In the genomic region with DNA sequence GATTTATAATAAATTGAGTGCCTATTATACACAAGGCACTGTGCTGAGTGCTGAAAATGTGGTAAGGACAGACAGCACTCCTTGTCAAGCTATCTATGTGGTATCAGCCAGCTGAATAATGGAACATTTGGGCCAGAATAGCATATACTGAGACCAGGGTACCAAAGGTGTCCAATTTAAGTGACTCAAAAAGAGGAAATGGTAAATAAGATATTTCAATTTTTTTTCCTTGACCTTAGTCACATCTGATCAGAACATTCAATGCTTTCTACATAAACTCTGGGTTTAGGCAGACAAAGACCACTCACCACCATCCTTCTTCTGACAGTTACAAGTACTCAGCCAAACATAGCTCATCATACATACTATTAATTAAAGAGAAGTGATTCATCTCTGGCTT, we compare ENCODE assay signal across 26 cellular contexts. TPM values are rescaled to one million over a fixed set of nuclear protein-coding genes. Genes with fewer than 3 reads are reported as not detected.
DNase-seq lines count a peak whose midpoint lies in the region; ATAC-seq and TF ChIP-seq lines count a peak whose summit lies in the region.
"Had no signal": no experiment of that assay in that cellular context is flagged by ENCODE, and none has a peak within 500 bp of the region (broad histone marks: within the 10 kb centered on the region; RNA-seq: fewer than 3 reads in every experiment).

No MANE protein-coding gene starts in this region.

- H3K79me2 ChIP-seq in OCI-LY3 (ENCODE audit: low read length): no peaks in the 10 kb centered on the region

- no peak overlapping the region for H3K4ac ChIP-seq in mesenchymal stem cell (ENCODE audit: low read depth in 1 of 2, low read length in 2 of 2)

- no peak for DNase-seq in activated T-cell treated with anti-CD3 and anti-CD28 coated beads, Interleukin-2, amount 50 U/mL, for 72 hours
- DNase-seq in activated T-cell treated with anti-CD3 and anti-CD28 coated beads, Interleukin-2, amount 50 U/mL, for 1 hour: no peak
- DNase-seq in GM06990 (ENCODE audit: extremely low read depth, insufficient read length): no peak
- peak; percentile 5 for DNase-seq in fibroblast of mammary gland (ENCODE audit: low read depth)
- DNase-seq in HK-2 (ENCODE audit: unreplicated experiment): no peak
- DNase-seq in foreskin fibroblast: no peak
- DNase-seq in mesenchymal stem cell: no peak
- DNase-seq: activated CD8-positive, alpha-beta T cell treated with anti-CD3 and anti-CD28 coated beads, Interleukin-2, amount 10 ng/mL, durations not matched to agents 7 days and 5 days; amniotic stem cell; DMS79 treated with DMSO at 0.1 percent for 48 hours; dorsolateral prefrontal cortex; GM23248; KBM-7; left colon; midbrain; NCI-H1105 treated with DMSO at 0.1 percent for 48 hours; NCI-H2107; NCI-H510A treated with DMSO at 0.1 percent for 48 hours; SHP77 treated with DMSO at 0.1 percent for 48 hours; stimulated activated CD4-positive, alpha-beta T cell treated with anti-CD3 and anti-CD28 coated beads, Interleukin-2, amount 100 ng/mL, for 48 hours; WERI-Rb-1 had no signal

- H3K4me2 ChIP-seq in OCI-LY3 (ENCODE audit: low read length) (peak overlapping the region; percentile 82), mesenchymal stem cell (ENCODE audit: low read length, poor library complexity, severe bottlenecking) (no peak overlapping the region)

- no peaks in the 10 kb centered on the region for H3K27me3 Mint-ChIP-seq in activated T-cell treated with anti-CD3 and anti-CD28 coated beads, Interleukin-2, amount 50 U/mL, for 72 hours (ENCODE audit: low read depth)
- H3K27me3 Mint-ChIP-seq: progenitor cell of endocrine pancreas had no signal

- no peaks in the 10 kb centered on the region for H3K79me1 ChIP-seq in mesenchymal stem cell (replicated peaks; ENCODE audit: low read length, poor library complexity, severe bottlenecking)

- H3K36me3 Mint-ChIP-seq in activated T-cell treated with anti-CD3 and anti-CD28 coated beads, Interleukin-2, amount 50 U/mL, for 72 hours (ENCODE audit: insufficient read depth in 2 of 2): no peaks in the 10 kb centered on the region

- H3K18ac ChIP-seq in mesenchymal stem cell (ENCODE audit: low read depth in 1 of 2, low read length in 2 of 2): no peak overlapping the region

- H3K4me1 Mint-ChIP-seq in activated T-cell treated with anti-CD3 and anti-CD28 coated beads, Interleukin-2, amount 50 U/mL, for 72 hours (ENCODE audit: low read depth): peaks cover 12% of the 10 kb centered on the region

- H3K9me3 ChIP-seq in OCI-LY3 (ENCODE audit: insufficient read depth, low read length) (no peaks in the 10 kb centered on the region), mesenchymal stem cell (ENCODE audit: control insufficient read depth, low read length) (no peaks in the 10 kb centered on the region)

- H3K4me3 Mint-ChIP-seq in activated T-cell treated with anti-CD3 and anti-CD28 coated beads, Interleukin-2, amount 50 U/mL, for 72 hours: peak overlapping the region in 1 of 2 donors; percentile 67
- H3K4me3 Mint-ChIP-seq: activated CD8-positive, alpha-beta T cell treated with anti-CD3 and anti-CD28 coated beads, Interleukin-2, amount 10 ng/mL, durations not matched to agents 7 days and 5 days; neural crest cell had no signal

- no peak overlapping the region for H2AK5ac ChIP-seq in mesenchymal stem cell (ENCODE audit: low read length, severe bottlenecking)

- H3K27ac ChIP-seq in OCI-LY3 (ENCODE audit: low read length) (peak overlapping the region; percentile 95), mesenchymal stem cell (ENCODE audit: low read length, poor library complexity, severe bottlenecking) (no peak overlapping the region)
- H3K27ac ChIP-seq: cardiac muscle cell, GM23248, WERI-Rb-1 had no signal

- H3K9ac ChIP-seq in OCI-LY3 (ENCODE audit: low read length) (peak overlapping the region; percentile 44), mesenchymal stem cell (ENCODE audit: low read length) (no peak overlapping the region)
- H3K9ac ChIP-seq: GM23248 had no signal

- H3K4me1 ChIP-seq in OCI-LY3 (ENCODE audit: low read length) (peaks cover 66% of the 10 kb centered on the region), mesenchymal stem cell (ENCODE audit: control insufficient read depth, insufficient read depth, low read depth, low read length) (no peaks in the 10 kb centered on the region)

- H3K4me3 ChIP-seq in GM06990 (replicated peaks; ENCODE audit: low read depth, low read length) (peak overlapping the region; percentile 26; the same call in 1 of the 2 replicates), OCI-LY3 (ENCODE audit: low read length) (no peak overlapping the region), fibroblast of mammary gland (ENCODE audit: control insufficient read depth, low read depth, low read length) (no peak overlapping the region), foreskin fibroblast (ENCODE audit: low read depth in 1 of 2, low read length in 2 of 2) (no peak overlapping the region), mesenchymal stem cell (ENCODE audit: insufficient read depth in 1 of 2, low read depth in 1 of 2, low read length in 2 of 2) (no peak overlapping the region)
- H3K4me3 ChIP-seq: cardiac muscle cell, dorsolateral prefrontal cortex, GM23248 had no signal

- H2BK15ac ChIP-seq in mesenchymal stem cell (ENCODE audit: low read depth, poor library complexity, severe bottlenecking): no peak overlapping the region

- H4K20me1 ChIP-seq in OCI-LY3 (ENCODE audit: insufficient read depth, low read length): no peaks in the 10 kb centered on the region

- H2BK120ac ChIP-seq in mesenchymal stem cell (ENCODE audit: low read depth, low read length): no peak overlapping the region

- H3K36me3 ChIP-seq in GM06990 (ENCODE audit: control insufficient read depth, insufficient read depth, low read length): no peaks in the 10 kb centered on the region; the same call in none of the 2 replicates
- H3K36me3 ChIP-seq in OCI-LY3 (replicated peaks; ENCODE audit: low read depth, low read length): peaks cover 43% of the 10 kb centered on the region
- peaks cover 6% of the 10 kb centered on the region in 2 experiments for H3K36me3 ChIP-seq in mesenchymal stem cell (ENCODE audit: control insufficient read depth in 1 of 2, insufficient read depth in 2 of 2, low read depth in 1 of 2, low read length in 2 of 2)
- H3K36me3 ChIP-seq: WERI-Rb-1 had no signal

- ATAC-seq in activated T-cell treated with anti-CD3 and anti-CD28 coated beads, Interleukin-2, amount 50 U/mL, for 72 hours (replicated peaks in 1 of 2): no peak
- ATAC-seq: activated CD8-positive, alpha-beta T cell treated with anti-CD3 and anti-CD28 coated beads, Interleukin-2, amount 10 ng/mL, durations not matched to agents 7 days and 5 days; left colon had no signal

- H2BK5ac ChIP-seq in mesenchymal stem cell (ENCODE audit: low read depth, low read length, poor library complexity, severe bottlenecking): no peak overlapping the region

- H3K27me3 ChIP-seq in GM06990 (replicated peaks; ENCODE audit: control insufficient read depth, insufficient read depth, low read length) (no peaks in the 10 kb centered on the region), OCI-LY3 (ENCODE audit: low read depth, low read length) (no peaks in the 10 kb centered on the region), mesenchymal stem cell (ENCODE audit: control insufficient read depth in 1 of 2, insufficient read depth in 1 of 2, low read length in 2 of 2) (no peaks in the 10 kb centered on the region)
- H3K27me3 ChIP-seq: cardiac muscle cell, dorsolateral prefrontal cortex had no signal

- no peak overlapping the region for H4K8ac ChIP-seq in mesenchymal stem cell (ENCODE audit: low read length)

- H3K23ac ChIP-seq in mesenchymal stem cell (ENCODE audit: low read length in 2 of 2): no peak overlapping the region

- H3K9me3 Mint-ChIP-seq in activated T-cell treated with anti-CD3 and anti-CD28 coated beads, Interleukin-2, amount 50 U/mL, for 72 hours: peaks cover 0 to 1% of the 10 kb centered on the region in 2 donors
- H3K9me3 Mint-ChIP-seq: T-helper 1 cell treated with Interleukin-12 subunit alpha and Interleukin-12 subunit beta and Interleukin-4 antibody, amounts not matched to agents 30 μg/mL and 1 μg/mL, for 36 hours had no signal

- no peak for TF ChIP-seq CTCF in GM06990 (IDR thresholded peaks at IDR 0.05; ENCODE audit: insufficient read depth, low read length, poor library complexity, severe bottlenecking)
- TF ChIP-seq CTCF in OCI-LY3 (IDR thresholded peaks at IDR 0.05; ENCODE audit: low read depth, low read length): no peak
- no peak for TF ChIP-seq CTCF in fibroblast of mammary gland (conservative IDR thresholded peaks at IDR 0.05; ENCODE audit: control insufficient read depth, insufficient read depth, low read depth, low read length)
- TF ChIP-seq CTCF in foreskin fibroblast (IDR thresholded peaks at IDR 0.05; ENCODE audit: low read depth, low read length): no peak

- no peak overlapping the region for H4K91ac ChIP-seq in mesenchymal stem cell (ENCODE audit: low read length)

- peak overlapping the region; percentile 52 for H3K27ac Mint-ChIP-seq in activated T-cell treated with anti-CD3 and anti-CD28 coated beads, Interleukin-2, amount 50 U/mL, for 72 hours
- H3K27ac Mint-ChIP-seq: progenitor cell of endocrine pancreas had no signal

- no peak overlapping the region for H2BK12ac ChIP-seq in mesenchymal stem cell (ENCODE audit: low read length in 2 of 2)

- no peak overlapping the region for H3K14ac ChIP-seq in mesenchymal stem cell (ENCODE audit: low read length in 2 of 2)

- no peak overlapping the region for H2AFZ ChIP-seq in OCI-LY3 (ENCODE audit: low read depth, low read length)
- no peak overlapping the region for H2AFZ ChIP-seq in mesenchymal stem cell (ENCODE audit: low read depth, low read length)
- H2AFZ ChIP-seq: GM23248 had no signal

RNA-seq across cellular contexts. Expression of gene RCBTB2, which starts 43.2 kb away (rescaled TPM):
- total RNA-seq in activated T-cell treated with anti-CD3 and anti-CD28 coated beads, Interleukin-2, amount 50 U/mL, for 72 hours: 1 to 10 TPM; 2.6 to 2.7 TPM
- polyA plus RNA-seq in mesenchymal stem cell (2013, experiment 1 of 2): 2.8 TPM
- 3.0 TPM for polyA plus RNA-seq in mesenchymal stem cell (2013, experiment 2 of 2)
